In the genomic region with DNA sequence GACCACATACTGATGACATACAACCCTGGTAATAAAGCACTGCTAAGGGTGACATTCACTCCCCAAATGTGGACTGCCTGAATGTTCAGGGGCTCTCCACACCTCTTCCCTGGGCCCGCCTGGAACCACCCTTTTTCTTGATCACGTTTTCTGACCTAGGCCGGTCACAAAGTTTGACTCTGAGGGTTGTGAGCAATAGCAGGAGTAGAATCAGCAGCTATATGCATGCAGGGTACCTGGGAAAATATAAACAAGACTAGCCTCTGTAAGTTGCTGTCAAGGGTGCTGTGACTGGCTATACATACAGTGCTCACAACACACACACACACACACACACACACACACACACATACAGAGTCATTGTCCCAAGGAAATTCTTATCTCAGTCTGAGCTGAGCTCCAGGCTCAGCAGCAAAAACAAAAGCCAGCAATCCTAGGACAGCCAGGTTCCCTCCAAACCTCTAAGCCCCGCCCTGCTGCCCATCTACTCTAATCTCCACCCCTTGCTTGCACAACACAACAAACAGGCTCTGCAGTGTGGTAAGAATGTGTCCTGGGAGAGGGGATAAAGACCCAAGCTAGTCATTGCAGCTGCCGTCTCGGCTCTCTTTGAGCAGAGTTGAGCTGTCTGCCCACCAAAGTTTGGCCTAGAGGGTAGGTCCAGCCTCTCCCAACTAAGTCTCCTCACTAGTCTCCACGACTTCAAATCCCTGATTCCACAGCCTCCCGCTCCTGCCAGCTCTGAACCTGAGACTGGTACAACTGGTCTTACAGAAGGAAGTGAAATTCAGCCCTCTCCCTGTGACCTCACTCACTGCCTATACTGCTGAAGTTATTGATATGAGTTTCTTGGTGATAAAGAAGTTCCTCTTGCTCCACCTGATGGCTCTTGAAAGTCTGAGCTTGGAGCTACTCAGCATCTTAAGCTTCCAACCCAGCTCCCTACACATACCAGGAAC, we compare ENCODE assay signal across 9 cellular contexts. TPM values are rescaled to one million over a fixed set of nuclear protein-coding genes. Genes with fewer than 3 reads are reported as not detected.
DNase-seq lines count a peak whose midpoint lies in the region; ATAC-seq, FAIRE-seq and TF ChIP-seq lines count a peak whose summit lies in the region.
"Had no signal": no experiment of that assay in that cellular context is flagged by ENCODE, and none has a peak within 500 bp of the region (broad histone marks: within the 10 kb centered on the region; RNA-seq: fewer than 3 reads in every experiment).

No MANE protein-coding gene starts in this region.

- H3K36me3 ChIP-seq in breast epithelium (no peaks in the 10 kb centered on the region), lower lobe of right lung (no peaks in the 10 kb centered on the region)

- TF ChIP-seq POLR2A in breast epithelium (IDR thresholded peaks at IDR 0.05) (no peak), H54 (IDR thresholded peaks at IDR 0.05; ENCODE audit: low read depth, low read length) (no peak)

- FAIRE-seq in H54 (lab: Jason Lieb, UNC), result no peak
- FAIRE-seq: islet of Langerhans had no signal

- peak overlapping the region; percentile 91 to 96 for H3K27ac ChIP-seq in breast epithelium
- peak overlapping the region; percentile 81 for H3K27ac ChIP-seq in lower lobe of right lung

- H3K4me1 ChIP-seq in breast epithelium (peaks cover 24 to 48% of the 10 kb centered on the region in 2 donors), lower lobe of right lung (peaks cover 68% of the 10 kb centered on the region)

- peak overlapping the region; percentile 86 for H3K27ac Mint-ChIP-seq in activated naive CD4-positive, alpha-beta T cell treated with anti-CD3 and anti-CD28 coated beads, Interleukin-2, amount 50 U/mL, for 24 hours

- H3K4me3 ChIP-seq in breast epithelium (peak overlapping the region in 2 of 3 donors; percentile 8 to 87), lower lobe of right lung (peak overlapping the region; percentile 30)

- H3K9me3 Mint-ChIP-seq in activated naive CD4-positive, alpha-beta T cell treated with anti-CD3 and anti-CD28 coated beads, Interleukin-2, amount 50 U/mL, for 24 hours, result no peaks in the 10 kb centered on the region

- ATAC-seq in HG02798 (IDR thresholded peaks at IDR 0.05; ENCODE audit: poor library complexity, unreplicated experiment), result peak; percentile 34
- peak; percentile 63 for ATAC-seq in lower lobe of right lung

- peak overlapping the region; percentile 95 for H3K4me3 Mint-ChIP-seq in activated naive CD4-positive, alpha-beta T cell treated with anti-CD3 and anti-CD28 coated beads, Interleukin-2, amount 50 U/mL, for 24 hours

- H3K4me1 Mint-ChIP-seq in activated naive CD4-positive, alpha-beta T cell treated with anti-CD3 and anti-CD28 coated beads, Interleukin-2, amount 50 U/mL, for 24 hours, result peaks cover 52% of the 10 kb centered on the region

- no peaks in the 10 kb centered on the region for H3K36me3 Mint-ChIP-seq in activated naive CD4-positive, alpha-beta T cell treated with anti-CD3 and anti-CD28 coated beads, Interleukin-2, amount 50 U/mL, for 24 hours

- intact Hi-C loops in breast epithelium (cut with DNase I; ENCODE audit: low total_unique reads), result loop anchor here (10.0 kb wide), 1 partner anchor 52 kb away; no protein-coding TSS in a partner anchor
- intact Hi-C loops in lower lobe of right lung (cut with DNase I), result loop anchor here (10.0 kb wide), 1 partner anchor 62 kb away; no protein-coding TSS in a partner anchor

- H3K9me3 ChIP-seq in breast epithelium, result no peaks in the 10 kb centered on the region
- H3K9me3 ChIP-seq in lower lobe of right lung, result no peaks in the 10 kb centered on the region

- no peaks in the 10 kb centered on the region for H3K27me3 Mint-ChIP-seq in activated naive CD4-positive, alpha-beta T cell treated with anti-CD3 and anti-CD28 coated beads, Interleukin-2, amount 50 U/mL, for 24 hours

- H3K27me3 ChIP-seq in breast epithelium (no peaks in the 10 kb centered on the region), lower lobe of right lung (ENCODE audit: low read depth) (no peaks in the 10 kb centered on the region)

- DNase-seq in activated naive CD4-positive, alpha-beta T cell treated with anti-CD3 and anti-CD28 coated beads, Interleukin-2, amount 50 U/mL, for 16 hours, result no peak
- DNase-seq in NOMO-1 (lab: John Stamatoyannopoulos, UW; ENCODE audit: unreplicated experiment in 2 of 2) (peak; percentile 74 to 94), breast epithelium (ENCODE audit: low spot score in 2 of 2) (peak; percentile 77 to 83), lower lobe of right lung (peak; percentile 85), ureter (ENCODE audit: low spot score) (peak; percentile 85), H54 (ENCODE audit: insufficient read length, low spot score) (no peak)

- TF ChIP-seq CTCF in breast epithelium (IDR thresholded peaks at IDR 0.05) (no peak), lower lobe of right lung (IDR thresholded peaks at IDR 0.05) (no peak)

RNA-seq across cellular contexts. Expression of a gene that starts 2.2 kb away (rescaled TPM):
- total RNA-seq in breast epithelium (10 to 100 TPM in 1 of 3 donors, 1 to 10 TPM in 2; 8.2 to 24.4 (median 9.3) TPM), lower lobe of right lung (17.2 TPM), ureter (8.3 TPM)

RNA-seq across cellular contexts. Expression of a gene that starts 54.4 kb away (rescaled TPM):
- 1 to 10 TPM in 2 of 3 donors, under 1 TPM in 1; 0.33 to 1.9 (median 1.4) TPM for total RNA-seq in breast epithelium
- total RNA-seq in lower lobe of right lung, result 1.4 TPM
- total RNA-seq in ureter, result 1.9 TPM

Comparison
In these comparisons a context has a peak if more than half of its experiments do, and no peak if none do; other contexts are left out.
1. DNase-seq: peak in NOMO-1 (2 of 2), breast epithelium (2 of 2), lower lobe of right lung (single experiment) and ureter (single experiment); none in activated naive CD4-positive, alpha-beta T cell treated with anti-CD3 and anti-CD28 coated beads, Interleukin-2, amount 50 U/mL, for 16 hours (single experiment) and H54 (single experiment).